Comparison of ENCODE assay signal across 28 cellular contexts in the genomic region with DNA sequence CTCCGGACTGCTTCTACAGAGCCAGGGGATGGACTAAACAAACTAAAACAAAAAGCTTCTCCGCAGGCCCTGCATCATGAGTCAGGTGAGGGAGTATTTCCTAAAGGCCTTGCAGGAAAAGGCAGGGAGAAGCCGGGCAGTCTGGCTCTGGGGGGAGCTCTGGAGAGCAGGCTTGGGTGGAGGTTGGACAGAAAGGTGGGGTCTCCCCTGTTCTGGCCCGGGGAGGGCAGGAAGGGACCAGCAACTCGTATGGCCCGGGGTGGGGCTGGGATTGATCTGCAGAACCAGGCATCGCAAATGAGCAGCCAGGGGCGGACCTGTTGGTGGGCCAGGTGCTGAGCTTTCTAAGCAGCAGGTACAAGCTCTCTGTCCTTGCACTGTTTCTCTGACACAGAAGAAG.
"Had no signal": no experiment of that assay in that cellular context is flagged by ENCODE, and none has a peak within 500 bp of the region (broad histone marks: within the 10 kb centered on the region; RNA-seq: fewer than 3 reads in every experiment).

No MANE protein-coding gene starts in this region.

- H3K27ac Mint-ChIP-seq: naive thymus-derived CD8-positive, alpha-beta T cell; nephron progenitor cell; stimulated activated effector memory CD8-positive, alpha-beta T cell treated with anti-CD3 and anti-CD28 coated beads, Interleukin-12 subunit alpha, Interleukin-12 subunit beta, amount 100 ng/mL, for 72 hours; type B pancreatic cell had no signal

- H3K36me3 ChIP-seq: cardiac muscle cell, esophagus squamous epithelium, heart right ventricle, neutrophil, pancreas, prostate gland, right atrium auricular region, stomach, thyroid gland had no signal

- H3K9me3 Mint-ChIP-seq: naive thymus-derived CD8-positive, alpha-beta T cell; nephron progenitor cell; type B pancreatic cell had no signal

- H3K4me3 Mint-ChIP-seq: naive thymus-derived CD8-positive, alpha-beta T cell; nephron progenitor cell; stimulated activated effector memory CD8-positive, alpha-beta T cell treated with anti-CD3 and anti-CD28 coated beads, Interleukin-12 subunit alpha, Interleukin-12 subunit beta, amount 100 ng/mL, for 72 hours; type B pancreatic cell had no signal

- H3K36me3 Mint-ChIP-seq: naive thymus-derived CD8-positive, alpha-beta T cell; stimulated activated effector memory CD8-positive, alpha-beta T cell treated with anti-CD3 and anti-CD28 coated beads, Interleukin-12 subunit alpha, Interleukin-12 subunit beta, amount 100 ng/mL, for 72 hours; type B pancreatic cell had no signal

- ATAC-seq: heart right ventricle; left colon; naive thymus-derived CD8-positive, alpha-beta T cell; pancreas; stimulated activated effector memory CD8-positive, alpha-beta T cell treated with anti-CD3 and anti-CD28 coated beads, Interleukin-12 subunit alpha, Interleukin-12 subunit beta, amount 100 ng/mL, for 72 hours had no signal

- H3K27me3 ChIP-seq: cardiac muscle cell, esophagus squamous epithelium, neutrophil, pancreas, right atrium auricular region, thyroid gland had no signal

- H3K27me3 Mint-ChIP-seq: naive thymus-derived CD8-positive, alpha-beta T cell had no signal

- DNase-seq: dermis blood vessel endothelial cell; effector memory CD4-positive, alpha-beta T cell; erythroblast; esophagus squamous epithelium; foreskin melanocyte; glutamatergic neuron; heart right ventricle; hippocampal formation; kidney glomerular epithelial cell; left colon; mammary epithelial cell; mesendoderm; naive thymus-derived CD8-positive, alpha-beta T cell; nephron progenitor cell; pancreas; small intestine; stimulated activated CD4-positive, alpha-beta T cell treated with anti-CD3 and anti-CD28 coated beads, Interleukin-1b, Interleukin-23, amount 100 ng/mL, for 48 hours; stimulated activated CD4-positive, alpha-beta T cell treated with anti-CD3 and anti-CD28 coated beads, Interleukin-4, amount 100 ng/mL, for 24 hours; stimulated activated naive CD4-positive, alpha-beta T cell treated with Interleukin-2 at 50 U/mL for 16 hours; stomach; thyroid gland had no signal

- H3K4me3 ChIP-seq: cardiac muscle cell, coronary artery, esophagus squamous epithelium, heart right ventricle, pancreas, prostate gland, right atrium auricular region, stomach, thyroid gland had no signal
